Comparison of ENCODE assay signal across 10 cellular contexts in the genomic region with DNA sequence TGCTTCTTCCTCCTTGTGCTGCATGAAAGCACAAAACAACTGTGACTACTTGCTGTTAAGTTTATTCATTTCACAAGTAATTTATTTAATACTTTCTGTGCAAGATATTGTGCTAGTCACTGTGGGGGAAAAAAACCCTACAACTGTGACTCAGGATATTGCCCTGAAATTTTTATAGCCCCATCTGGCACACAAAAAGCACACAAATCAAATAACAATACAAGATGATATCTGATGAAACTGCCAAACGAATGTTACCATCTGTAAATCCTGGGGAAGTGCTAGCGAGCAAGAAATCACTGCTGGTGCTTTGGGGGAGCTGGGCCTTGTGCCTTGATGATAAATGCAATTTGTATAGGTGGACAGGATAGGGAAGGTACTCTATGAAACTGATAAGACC.
A peak's percentile ranks its signal among the peaks of the same experiment; 100 is the strongest.
DNase-seq lines count a peak whose midpoint lies in the region; ATAC-seq and TF ChIP-seq lines count a peak whose summit lies in the region.
"Had no signal": no experiment of that assay in that cellular context is flagged by ENCODE, and none has a peak within 500 bp of the region (broad histone marks: within the 10 kb centered on the region; RNA-seq: fewer than 3 reads in every experiment).

No MANE protein-coding gene starts in this region.

- no peak for DNase-seq in GM23338 (ENCODE audit: low spot score)
- no peak for DNase-seq in activated naive CD8-positive, alpha-beta T cell treated with anti-CD3 and anti-CD28 coated beads for 36 hours
- DNase-seq in MG63 = no peak
- no peak for DNase-seq in neuronal stem cell (ENCODE audit: low spot score)
- DNase-seq: activated CD4-positive, CD25-positive, alpha-beta regulatory T cell treated with anti-CD3 and anti-CD28 coated beads, Interleukin-2, amount 50 U/mL, for 72 hours; hypothalamus had no signal

- no peaks in the 10 kb centered on the region for H3K9me3 Mint-ChIP-seq in GM23338
- no peaks in the 10 kb centered on the region for H3K9me3 Mint-ChIP-seq in activated naive CD8-positive, alpha-beta T cell treated with anti-CD3 and anti-CD28 coated beads for 36 hours

- H3K36me3 ChIP-seq in GM23338 (ENCODE audit: insufficient read depth) = no peaks in the 10 kb centered on the region
- no peaks in the 10 kb centered on the region for H3K36me3 ChIP-seq in MG63
- H3K36me3 ChIP-seq in neuronal stem cell (replicated peaks in 1 of 2; ENCODE audit: control insufficient read depth in 2 of 2, insufficient read depth in 2 of 2, low read length in 2 of 2) = no peaks in the 10 kb centered on the region

- H3K4me3 ChIP-seq in GM23338 = no peak overlapping the region
- H3K4me3 ChIP-seq in mononuclear cell (ENCODE audit: low read length) = peak overlapping the region; percentile 81
- H3K4me3 ChIP-seq in MG63 = no peak overlapping the region
- H3K4me3 ChIP-seq in neuronal stem cell (ENCODE audit: low read length in 2 of 2) = no peak overlapping the region

- no peak overlapping the region for H4K91ac ChIP-seq in neuronal stem cell (ENCODE audit: low read depth, low read length, poor library complexity)

- TF ChIP-seq CTCF in C4-2B (conservative IDR thresholded peaks at IDR 0.05) (no peak), GM23338 (conservative IDR thresholded peaks at IDR 0.05; ENCODE audit: low read depth in 2 of 2) (no peak)

- ATAC-seq in GM23338 (no peak), HG03469 (IDR thresholded peaks at IDR 0.05; ENCODE audit: unreplicated experiment) (no peak), GM21529 (IDR thresholded peaks at IDR 0.05; ENCODE audit: unreplicated experiment) (no peak)

- WGBS in neuronal stem cell (ENCODE audit: extremely low coverage in 2 of 2, insufficient read length in 2 of 2, insufficient replicate concordance in 1 of 2), 2 donors = no CpG with 5 or more reads among the region's 2 CpGs

- H3K27me3 ChIP-seq in GM23338 (ENCODE audit: insufficient read depth) (peaks cover 60% of the 10 kb centered on the region), mononuclear cell (ENCODE audit: insufficient read depth, low read length) (no peaks in the 10 kb centered on the region), MG63 (peaks cover 14% of the 10 kb centered on the region), neuronal stem cell (ENCODE audit: control insufficient read depth in 3 of 3, insufficient read depth in 3 of 3, low read depth in 1 of 3, low read length in 3 of 3) (peaks cover 32 to 75% (median 53%) of the 10 kb centered on the region in 3 experiments)

- H3K18ac ChIP-seq in neuronal stem cell (ENCODE audit: low read length) = no peak overlapping the region

- H3K9me3 ChIP-seq in mononuclear cell (ENCODE audit: low read depth, low read length) = no peaks in the 10 kb centered on the region
- H3K9me3 ChIP-seq in MG63 = no peaks in the 10 kb centered on the region
- H3K9me3 ChIP-seq in neuronal stem cell (replicated peaks in 1 of 2; ENCODE audit: control insufficient read depth in 2 of 2, insufficient read depth in 1 of 2, low read depth in 1 of 2, low read length in 2 of 2) = no peaks in the 10 kb centered on the region

- peaks cover 27% of the 10 kb centered on the region for H3K4me1 Mint-ChIP-seq in GM23338
- peaks cover 60% of the 10 kb centered on the region for H3K4me1 Mint-ChIP-seq in activated naive CD8-positive, alpha-beta T cell treated with anti-CD3 and anti-CD28 coated beads for 36 hours

- H3K27ac ChIP-seq in C4-2B (peak overlapping the region; percentile 63; the same call in 1 of the 2 replicates), GM23338 (ENCODE audit: low read depth) (no peak overlapping the region), neuronal stem cell (replicated peaks; ENCODE audit: low read length) (no peak overlapping the region)

- H4K20me1 ChIP-seq in GM23338 (replicated peaks; ENCODE audit: insufficient read depth) = 0 out of 2 replicates have a peak, but pooled peaks cover 9% of the 10 kb centered on the region

- no peak overlapping the region for H2BK5ac ChIP-seq in neuronal stem cell (ENCODE audit: low read length)

- no peak overlapping the region for H3K23ac ChIP-seq in neuronal stem cell (ENCODE audit: low read depth, low read length, poor library complexity)

- H2AK5ac ChIP-seq in neuronal stem cell (ENCODE audit: low read depth, low read length) = no peak overlapping the region

- H3K4me1 ChIP-seq in GM23338 (ENCODE audit: insufficient read depth) (peaks cover 34% of the 10 kb centered on the region), mononuclear cell (ENCODE audit: insufficient read depth, low read length) (peaks cover 67% of the 10 kb centered on the region), neuronal stem cell (ENCODE audit: control insufficient read depth in 2 of 2, insufficient read depth in 1 of 2, low read depth in 1 of 2, low read length in 2 of 2) (peaks cover 0 to 10% of the 10 kb centered on the region in 2 donors)

- H3K27ac Mint-ChIP-seq in GM23338 = no peak overlapping the region
- peak overlapping the region; percentile 92 for H3K27ac Mint-ChIP-seq in activated naive CD8-positive, alpha-beta T cell treated with anti-CD3 and anti-CD28 coated beads for 36 hours

- H3K27me3 Mint-ChIP-seq in GM23338 (ENCODE audit: insufficient read depth, low read depth, poor library complexity) = peaks cover 54% of the 10 kb centered on the region
- H3K27me3 Mint-ChIP-seq in activated naive CD8-positive, alpha-beta T cell treated with anti-CD3 and anti-CD28 coated beads for 36 hours = no peaks in the 10 kb centered on the region

- H2BK12ac ChIP-seq in neuronal stem cell (ENCODE audit: low read length) = no peak overlapping the region

- H2BK120ac ChIP-seq in neuronal stem cell (ENCODE audit: low read depth, low read length) = no peak overlapping the region

- no peak overlapping the region for H2BK15ac ChIP-seq in neuronal stem cell (ENCODE audit: low read length)

- no peaks in the 10 kb centered on the region for H3K79me2 ChIP-seq in GM23338 (replicated peaks; ENCODE audit: insufficient read depth)

- H3K36me3 Mint-ChIP-seq in GM23338 (ENCODE audit: low read depth) = no peaks in the 10 kb centered on the region; the same call in 2 of the 3 replicates
- peaks cover 12% of the 10 kb centered on the region for H3K36me3 Mint-ChIP-seq in activated naive CD8-positive, alpha-beta T cell treated with anti-CD3 and anti-CD28 coated beads for 36 hours

- H3K9ac ChIP-seq in neuronal stem cell (ENCODE audit: low read depth, low read length, poor library complexity) = no peak overlapping the region

- H3K4me2 ChIP-seq in GM23338 (0 out of 2 replicates have a peak overlapping the region, but pooled peaks have one; percentile 99), neuronal stem cell (ENCODE audit: insufficient read depth, low read length, poor library complexity, severe bottlenecking) (no peak overlapping the region)

- no peak overlapping the region for H3K14ac ChIP-seq in neuronal stem cell (ENCODE audit: low read length)

- H4K8ac ChIP-seq in neuronal stem cell (ENCODE audit: low read depth, low read length) = no peak overlapping the region

- H3K79me1 ChIP-seq in neuronal stem cell (ENCODE audit: low read depth, low read length) = no peaks in the 10 kb centered on the region

- H3K4ac ChIP-seq in neuronal stem cell (ENCODE audit: low read length) = no peak overlapping the region

- no peak overlapping the region; the same call in 2 of the 3 replicates for H3K4me3 Mint-ChIP-seq in GM23338
- peak overlapping the region; percentile 90 for H3K4me3 Mint-ChIP-seq in activated naive CD8-positive, alpha-beta T cell treated with anti-CD3 and anti-CD28 coated beads for 36 hours

- H3K9me2 ChIP-seq in GM23338 (ENCODE audit: insufficient read depth) = no peaks in the 10 kb centered on the region

- no peak overlapping the region for H2AFZ ChIP-seq in GM23338
- no peak overlapping the region for H2AFZ ChIP-seq in neuronal stem cell (ENCODE audit: low read length)

- peaks cover 9% of the 10 kb centered on the region for H3F3A ChIP-seq in GM23338 (replicated peaks; ENCODE audit: low read depth)

TF ChIP-seq in GM23338, 12 proteins besides CTCF, POLR2A, EP300 and RAD21 (continues in another document):
- TF ChIP-seq NANOG (IDR thresholded peaks at IDR 0.05; ENCODE audit: borderline replicate concordance) = no peak
- TF ChIP-seq, protein P1, sequence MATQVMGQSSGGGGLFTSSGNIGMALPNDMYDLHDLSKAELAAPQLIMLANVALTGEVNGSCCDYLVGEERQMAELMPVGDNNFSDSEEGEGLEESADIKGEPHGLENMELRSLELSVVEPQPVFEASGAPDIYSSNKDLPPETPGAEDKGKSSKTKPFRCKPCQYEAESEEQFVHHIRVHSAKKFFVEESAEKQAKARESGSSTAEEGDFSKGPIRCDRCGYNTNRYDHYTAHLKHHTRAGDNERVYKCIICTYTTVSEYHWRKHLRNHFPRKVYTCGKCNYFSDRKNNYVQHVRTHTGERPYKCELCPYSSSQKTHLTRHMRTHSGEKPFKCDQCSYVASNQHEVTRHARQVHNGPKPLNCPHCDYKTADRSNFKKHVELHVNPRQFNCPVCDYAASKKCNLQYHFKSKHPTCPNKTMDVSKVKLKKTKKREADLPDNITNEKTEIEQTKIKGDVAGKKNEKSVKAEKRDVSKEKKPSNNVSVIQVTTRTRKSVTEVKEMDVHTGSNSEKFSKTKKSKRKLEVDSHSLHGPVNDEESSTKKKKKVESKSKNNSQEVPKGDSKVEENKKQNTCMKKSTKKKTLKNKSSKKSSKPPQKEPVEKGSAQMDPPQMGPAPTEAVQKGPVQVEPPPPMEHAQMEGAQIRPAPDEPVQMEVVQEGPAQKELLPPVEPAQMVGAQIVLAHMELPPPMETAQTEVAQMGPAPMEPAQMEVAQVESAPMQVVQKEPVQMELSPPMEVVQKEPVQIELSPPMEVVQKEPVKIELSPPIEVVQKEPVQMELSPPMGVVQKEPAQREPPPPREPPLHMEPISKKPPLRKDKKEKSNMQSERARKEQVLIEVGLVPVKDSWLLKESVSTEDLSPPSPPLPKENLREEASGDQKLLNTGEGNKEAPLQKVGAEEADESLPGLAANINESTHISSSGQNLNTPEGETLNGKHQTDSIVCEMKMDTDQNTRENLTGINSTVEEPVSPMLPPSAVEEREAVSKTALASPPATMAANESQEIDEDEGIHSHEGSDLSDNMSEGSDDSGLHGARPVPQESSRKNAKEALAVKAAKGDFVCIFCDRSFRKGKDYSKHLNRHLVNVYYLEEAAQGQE (IDR thresholded peaks at IDR 0.05; ENCODE audit: unreplicated experiment) = no peak
- no peak for TF ChIP-seq POLR2AphosphoS5 (IDR thresholded peaks at IDR 0.05; ENCODE audit: low read depth)
- TF ChIP-seq CREB1 (CRISPR knock-in tag; IDR thresholded peaks at IDR 0.05; ENCODE audit: low read depth) = no peak
- TF ChIP-seq ZNF114 (CRISPR knock-in tag; IDR thresholded peaks at IDR 0.05) = no peak
- TF ChIP-seq, protein P2, sequence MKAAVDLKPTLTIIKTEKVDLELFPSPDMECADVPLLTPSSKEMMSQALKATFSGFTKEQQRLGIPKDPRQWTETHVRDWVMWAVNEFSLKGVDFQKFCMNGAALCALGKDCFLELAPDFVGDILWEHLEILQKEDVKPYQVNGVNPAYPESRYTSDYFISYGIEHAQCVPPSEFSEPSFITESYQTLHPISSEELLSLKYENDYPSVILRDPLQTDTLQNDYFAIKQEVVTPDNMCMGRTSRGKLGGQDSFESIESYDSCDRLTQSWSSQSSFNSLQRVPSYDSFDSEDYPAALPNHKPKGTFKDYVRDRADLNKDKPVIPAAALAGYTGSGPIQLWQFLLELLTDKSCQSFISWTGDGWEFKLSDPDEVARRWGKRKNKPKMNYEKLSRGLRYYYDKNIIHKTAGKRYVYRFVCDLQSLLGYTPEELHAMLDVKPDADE (IDR thresholded peaks at IDR 0.05) = no peak
